In genomic region chr7:145681646-145682045, GRCh38 we compare ENCODE assay signal across 8 cellular contexts.
"Had no signal": no experiment of that assay in that cellular context is flagged by ENCODE, and none has a peak within 500 bp of the region (broad histone marks: within the 10 kb centered on the region; RNA-seq: fewer than 3 reads in every experiment).

No MANE protein-coding gene starts in this region.

- H3K4me1 ChIP-seq: HAP-1 had no signal

- H3K27ac ChIP-seq: GM23248, HL-60 had no signal

- DNase-seq: GM23248, GOT3, H7, HFFc6 had no signal

- H3K4me3 ChIP-seq: GM23248, HAP-1 had no signal

- H3K36me3 ChIP-seq: HAP-1 had no signal

- ATAC-seq: HCT116, HepG2 had no signal
